In the genomic region with DNA sequence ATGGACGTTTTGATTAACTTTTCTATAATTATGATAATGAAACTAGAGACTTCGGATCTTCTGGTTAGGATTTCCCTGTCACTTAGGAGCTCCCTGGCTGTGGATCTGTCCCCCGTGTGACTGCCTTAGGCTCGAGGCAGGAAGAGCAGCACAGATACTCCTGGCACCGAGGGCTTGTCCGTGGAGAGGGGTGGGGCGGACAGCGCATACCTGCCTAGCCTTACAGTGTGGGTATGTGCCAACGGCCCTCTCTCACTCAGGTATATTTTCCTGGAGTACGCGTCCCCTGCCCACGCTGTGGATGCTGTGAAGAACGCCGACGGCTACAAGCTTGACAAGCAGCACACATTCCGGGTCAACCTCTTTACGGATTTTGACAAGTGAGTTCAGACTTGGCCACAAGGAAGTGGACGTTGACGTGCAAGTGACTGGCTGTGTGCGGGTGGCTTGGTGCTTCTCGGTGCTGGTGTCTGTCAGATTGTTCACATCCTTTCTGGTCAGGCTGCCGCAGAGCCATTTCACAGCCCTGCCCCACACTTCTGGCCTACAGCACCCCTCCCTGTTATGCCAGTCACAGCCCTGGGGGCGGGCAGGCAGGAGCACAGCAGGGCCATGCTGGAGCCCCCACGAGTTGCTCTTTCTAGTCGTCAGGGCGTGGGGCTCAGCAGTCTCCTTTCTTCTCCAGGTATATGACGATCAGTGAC, we compare ENCODE assay signal across 24 cellular contexts.
"Had no signal": no experiment of that assay in that cellular context is flagged by ENCODE, and none has a peak within 500 bp of the region (broad histone marks: within the 10 kb centered on the region; RNA-seq: fewer than 3 reads in every experiment).

No MANE protein-coding gene starts in this region.

- ATAC-seq: activated T-cell treated with anti-CD3 and anti-CD28 coated beads, Interleukin-2, amount 50 U/mL, for 4 hours; PC-3; SK-N-SH treated with all-trans-retinoic acid at 6 μM for 48 hours had no signal

- H3K9me3 Mint-ChIP-seq: activated B cell treated with CpG ODN at 0.5 μM for 24 hours; activated CD4-positive, alpha-beta memory T cell treated with anti-CD3 and anti-CD28 coated beads for 36 hours; activated CD4-positive, alpha-beta T cell treated with anti-CD3 and anti-CD28 coated beads, Interleukin-2, amount 10 ng/mL, durations not matched to agents 7 days and 5 days; activated naive CD8-positive, alpha-beta T cell treated with anti-CD3 and anti-CD28 coated beads, Interleukin-2, amount 10 ng/mL, durations not matched to agents 7 days and 5 days; activated T-cell treated with anti-CD3 and anti-CD28 coated beads, Interleukin-2, amount 50 U/mL, for 4 hours; T-helper 1 cell treated with Interleukin-12 subunit alpha and Interleukin-12 subunit beta and Interleukin-4 antibody, amounts not matched to agents 30 μg/mL and 1 μg/mL, for 36 hours had no signal

- DNase-seq: activated B cell treated with CpG ODN at 0.5 μM for 24 hours; activated CD4-positive, alpha-beta memory T cell treated with anti-CD3 and anti-CD28 coated beads for 36 hours; activated CD4-positive, alpha-beta T cell treated with anti-CD3 and anti-CD28 coated beads, Interleukin-2, amount 10 ng/mL, durations not matched to agents 7 days and 5 days; activated CD8-positive, alpha-beta memory T cell treated with anti-CD3 and anti-CD28 coated beads for 24 hours; activated effector memory CD4-positive, alpha-beta T cell treated with anti-CD3 and anti-CD28 coated beads, Interleukin-2, amount 50 U/mL, for 16 hours; activated naive CD4-positive, alpha-beta T cell treated with Interleukin-2 at 50 U/mL for 16 hours; activated naive CD8-positive, alpha-beta T cell treated with anti-CD3 and anti-CD28 coated beads, Interleukin-2, amount 10 ng/mL, durations not matched to agents 7 days and 5 days; activated T-cell treated with anti-CD3 and anti-CD28 coated beads, Interleukin-2, amount 50 U/mL, for 4 hours; aorta; caudate nucleus; Karpas-422; MM.1S; NCI-H1105 treated with DMSO at 0.1 percent for 48 hours; NCI-H1436 treated with DMSO at 0.1 percent for 48 hours; NCI-H187; NCI-H2081; NCI-H510A treated with DMSO at 0.1 percent for 48 hours; PC-3; SHP77 had no signal

- H3K4me1 ChIP-seq: SJSA1 had no signal

- H3K27me3 Mint-ChIP-seq: activated B cell treated with CpG ODN at 0.5 μM for 24 hours; activated CD4-positive, alpha-beta memory T cell treated with anti-CD3 and anti-CD28 coated beads for 36 hours; activated CD4-positive, alpha-beta T cell treated with anti-CD3 and anti-CD28 coated beads, Interleukin-2, amount 10 ng/mL, durations not matched to agents 7 days and 5 days; activated naive CD8-positive, alpha-beta T cell treated with anti-CD3 and anti-CD28 coated beads, Interleukin-2, amount 10 ng/mL, durations not matched to agents 7 days and 5 days had no signal

- H3K27me3 ChIP-seq: breast epithelium, SJSA1 had no signal

- FAIRE-seq: RCC 7860 had no signal

- H3K9me3 ChIP-seq: breast epithelium, SJSA1 had no signal

- H3K4me3 Mint-ChIP-seq: activated B cell treated with CpG ODN at 0.5 μM for 24 hours; activated CD4-positive, alpha-beta memory T cell treated with anti-CD3 and anti-CD28 coated beads for 36 hours; activated CD4-positive, alpha-beta T cell treated with anti-CD3 and anti-CD28 coated beads, Interleukin-2, amount 10 ng/mL, durations not matched to agents 7 days and 5 days; activated naive CD8-positive, alpha-beta T cell treated with anti-CD3 and anti-CD28 coated beads, Interleukin-2, amount 10 ng/mL, durations not matched to agents 7 days and 5 days; activated T-cell treated with anti-CD3 and anti-CD28 coated beads, Interleukin-2, amount 50 U/mL, for 4 hours; T-helper 1 cell treated with Interleukin-12 subunit alpha and Interleukin-12 subunit beta and Interleukin-4 antibody, amounts not matched to agents 30 μg/mL and 1 μg/mL, for 36 hours had no signal

- H3K27ac ChIP-seq: breast epithelium, SJSA1 had no signal

- H3K4me3 ChIP-seq: breast epithelium, SJSA1 had no signal

- H3K27ac Mint-ChIP-seq: activated B cell treated with CpG ODN at 0.5 μM for 24 hours; activated CD4-positive, alpha-beta memory T cell treated with anti-CD3 and anti-CD28 coated beads for 36 hours; activated CD4-positive, alpha-beta T cell treated with anti-CD3 and anti-CD28 coated beads, Interleukin-2, amount 10 ng/mL, durations not matched to agents 7 days and 5 days; activated naive CD8-positive, alpha-beta T cell treated with anti-CD3 and anti-CD28 coated beads, Interleukin-2, amount 10 ng/mL, durations not matched to agents 7 days and 5 days; T-helper 1 cell treated with Interleukin-12 subunit alpha and Interleukin-12 subunit beta and Interleukin-4 antibody, amounts not matched to agents 30 μg/mL and 1 μg/mL, for 36 hours had no signal
